In the genomic region with DNA sequence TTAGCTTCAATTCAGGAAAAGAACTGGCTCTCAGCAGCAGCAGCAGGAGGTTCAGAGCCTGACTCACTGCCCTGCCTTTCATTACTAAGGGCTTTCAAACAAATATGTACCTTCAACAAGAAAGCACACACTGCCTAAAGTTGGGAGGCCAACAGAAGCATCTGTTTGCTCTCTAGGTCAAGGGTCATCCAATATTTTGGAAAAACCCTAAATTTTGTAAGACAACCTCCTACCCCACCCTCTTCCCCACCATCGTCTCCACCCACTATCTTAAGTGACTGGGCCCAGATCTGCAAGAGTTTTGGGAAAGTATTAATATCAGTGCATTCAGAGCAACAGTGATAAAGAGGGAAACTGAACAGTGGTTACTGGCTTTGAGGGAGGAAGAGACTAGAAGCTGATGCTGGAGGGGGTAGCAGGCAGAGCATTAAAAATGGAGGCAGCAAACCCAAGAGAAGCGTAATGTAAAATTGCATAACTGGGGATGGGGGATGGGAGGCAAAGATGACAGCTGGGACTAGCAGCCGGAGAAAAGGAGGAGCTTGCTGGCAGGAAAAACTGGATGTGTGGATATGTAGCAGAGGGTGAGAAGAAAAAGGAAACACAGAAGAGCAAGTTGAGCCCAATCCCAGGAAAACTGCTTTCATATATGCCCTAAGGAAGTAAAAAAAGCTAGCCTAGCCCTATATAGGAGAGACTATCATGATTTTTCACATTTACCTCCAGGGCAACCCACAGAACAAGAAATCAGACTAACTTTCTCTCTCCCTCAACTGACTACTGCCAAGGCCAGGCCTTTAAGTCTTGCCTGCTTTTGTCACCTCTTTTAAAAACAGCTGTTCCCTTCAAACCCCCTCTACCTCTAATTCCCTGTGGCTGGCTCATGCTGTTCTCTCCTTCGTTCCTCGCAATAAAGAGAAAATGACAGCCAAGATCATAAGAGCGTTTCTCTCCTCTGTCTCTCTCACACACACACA, we compare ENCODE assay signal across 8 cellular contexts. TPM values are rescaled to one million over a fixed set of nuclear protein-coding genes. Genes with fewer than 3 reads are reported as not detected.
DNase-seq lines count a peak whose midpoint lies in the region; ATAC-seq and TF ChIP-seq lines count a peak whose summit lies in the region.

No MANE protein-coding gene starts in this region.

- peaks cover 77% of the 10 kb centered on the region for H3K4me1 ChIP-seq in psoas muscle

- TF ChIP-seq CTCF in RWPE1 (conservative IDR thresholded peaks at IDR 0.05; ENCODE audit: low read depth) (no peak), fibroblast of villous mesenchyme (IDR thresholded peaks at IDR 0.05; ENCODE audit: insufficient read depth, low read depth, low read length) (no peak), psoas muscle (IDR thresholded peaks at IDR 0.05) (no peak)

- DNase-seq in GM03348 (ENCODE audit: low spot score) (peak; percentile 53), RWPE1 (ENCODE audit: low spot score) (peak; percentile 44), fibroblast of villous mesenchyme (ENCODE audit: low read depth) (peak; percentile 83), psoas muscle (peak in 1 of 2 donors; percentile 22)
- DNase-seq in effector CD8-positive, alpha-beta T cell (lab: John Stamatoyannopoulos, UW), result no peak
- no peak for DNase-seq in stimulated activated CD4-positive, alpha-beta T cell treated with anti-CD3 and anti-CD28 coated beads, Interleukin-2, amount 100 ng/mL, for 24 hours
- DNase-seq in activated CD4-positive, alpha-beta T cell treated with anti-CD3 and anti-CD28 coated beads for 4 hours, result no peak
- no peak for DNase-seq in activated effector memory CD4-positive, alpha-beta T cell treated with anti-CD3 and anti-CD28 coated beads, Interleukin-2, amount 50 U/mL, for 16 hours

- H3K4me3 ChIP-seq in fibroblast of villous mesenchyme (ENCODE audit: low read depth, low read length), result peak overlapping the region; percentile 28
- H3K4me3 ChIP-seq in psoas muscle, result peak overlapping the region; percentile 1

- 20 to 36% (median 22%) methylated on average over 6 of the region's 6 CpGs for WGBS in psoas muscle, 3 donors

- H3K36me3 ChIP-seq in psoas muscle (ENCODE audit: insufficient read depth in 1 of 2, low read depth in 1 of 2), result no peaks in the 10 kb centered on the region

- CTCF ChIA-PET in RWPE1 (lab: Yijun Ruan, JAX), result interaction anchor here (0.6 to 1.3 kb wide), 2 partner anchors 28 to 32 kb away, joined by 3 to 4 read pairs; a partner anchor contains a TSS

- ATAC-seq in psoas muscle, result peak; percentile 70 to 83 (median 76)

- H3K27ac ChIP-seq in RWPE1 (peak overlapping the region; percentile 26; the same call in 1 of the 2 replicates), psoas muscle (peak overlapping the region; percentile 81)

- H3K27me3 ChIP-seq in psoas muscle (ENCODE audit: insufficient read depth in 3 of 3, low read length in 2 of 3), result no peaks in the 10 kb centered on the region

- H3K9me3 ChIP-seq in psoas muscle, result no peaks in the 10 kb centered on the region

- intact Hi-C loops in psoas muscle (cut with DNase I), result no loop called here

- POLR2A ChIA-PET in RWPE1 (lab: Yijun Ruan, JAX; ENCODE audit: low non-redundant PET), result interaction anchor here (0.5 kb wide), 1 partner anchor 113 kb away, joined by 3 read pairs; no protein-coding TSS in a partner anchor

RNA-seq across cellular contexts. Expression of a gene that starts 31.5 kb away (rescaled TPM):
- total RNA-seq in fibroblast of villous mesenchyme (137 and 146 TPM in 2 replicates), psoas muscle (10 to 100 TPM; 28.8 to 40.8 (median 32.6) TPM)
- 10 to 100 TPM; 26.3 to 41.1 (median 32.1) TPM for polyA plus RNA-seq in psoas muscle

Comparison
In these comparisons a context has a peak if more than half of its experiments do, and no peak if none do; other contexts are left out.
1. DNase-seq: peak in GM03348 (single experiment), RWPE1 (single experiment) and fibroblast of villous mesenchyme (single experiment); none in effector CD8-positive, alpha-beta T cell (single experiment), stimulated activated CD4-positive, alpha-beta T cell treated with anti-CD3 and anti-CD28 coated beads, Interleukin-2, amount 100 ng/mL, for 24 hours (0 of 2), activated CD4-positive, alpha-beta T cell treated with anti-CD3 and anti-CD28 coated beads for 4 hours (0 of 2) and activated effector memory CD4-positive, alpha-beta T cell treated with anti-CD3 and anti-CD28 coated beads, Interleukin-2, amount 50 U/mL, for 16 hours (single experiment).